In the genomic region with DNA sequence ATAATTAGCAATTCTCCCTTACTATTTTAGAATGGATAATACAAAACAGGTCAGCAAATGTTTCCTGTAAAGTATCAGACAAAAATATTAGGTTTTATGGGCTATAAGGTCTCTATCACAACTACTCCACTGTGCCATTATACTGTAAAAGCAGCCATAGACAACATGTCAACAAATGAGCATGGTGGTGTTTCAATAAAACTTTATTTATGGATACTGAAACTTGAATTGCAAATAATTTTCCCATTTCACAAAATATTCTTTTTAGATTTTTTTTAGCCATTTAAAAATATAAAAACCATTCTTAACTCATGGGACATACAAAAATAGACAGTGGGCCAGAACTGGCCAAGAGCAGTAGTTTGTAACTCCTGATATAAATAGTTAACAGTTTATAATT, we compare ENCODE assay signal across 34 cellular contexts.
"Had no signal": no experiment of that assay in that cellular context is flagged by ENCODE, and none has a peak within 500 bp of the region (broad histone marks: within the 10 kb centered on the region; RNA-seq: fewer than 3 reads in every experiment).

No MANE protein-coding gene starts in this region.

- ATAC-seq: activated CD8-positive, alpha-beta T cell treated with anti-CD3 and anti-CD28 coated beads for 36 hours; activated naive CD4-positive, alpha-beta T cell treated with anti-CD3 and anti-CD28 coated beads, Interleukin-2, amount 50 U/mL, for 72 hours; activated T-cell treated with anti-CD3 and anti-CD28 coated beads, Interleukin-2, amount 50 U/mL, for 4 hours; activated T-cell treated with anti-CD3 and anti-CD28 coated beads, Interleukin-2, amount 50 U/mL, for 72 hours; activated T-helper 17 cell treated with anti-CD3 and anti-CD28 coated beads, Interleukin-2, amount 50 U/mL, for 72 hours; body of pancreas had no signal

- H3K27me3 ChIP-seq: adrenal gland, body of pancreas, brain microvascular endothelial cell, breast epithelium had no signal

- H3K36me3 ChIP-seq: breast epithelium had no signal

- H3K9me3 ChIP-seq: adrenal gland, body of pancreas, breast epithelium had no signal

- FAIRE-seq: astrocyte, TTC549 had no signal

- H3K4me3 ChIP-seq: adrenal gland, body of pancreas, breast epithelium had no signal

- H3K27ac ChIP-seq: adrenal gland, body of pancreas, brain microvascular endothelial cell, breast epithelium, VCaP had no signal

- H3K4me1 ChIP-seq: adrenal gland, body of pancreas, breast epithelium had no signal

- DNase-seq: activated B cell treated with CpG ODN at 0.5 μM for 24 hours; activated CD4-positive, alpha-beta memory T cell treated with anti-CD3 and anti-CD28 coated beads for 36 hours; activated CD4-positive, alpha-beta T cell treated with anti-CD3 and anti-CD28 coated beads for 4 hours; activated CD4-positive, alpha-beta T cell treated with anti-CD3 and anti-CD28 coated beads, Interleukin-2, amount 10 ng/mL, durations not matched to agents 24 days and 14 days; activated CD4-positive, alpha-beta T cell treated with anti-CD3 and anti-CD28 coated beads, Interleukin-2, amount 50 U/mL, for 1 hour; activated CD4-positive, alpha-beta T cell treated with anti-CD3 and anti-CD28 coated beads, Interleukin-2, amount 50 U/mL, for 4 hours; activated CD4-positive, CD25-positive, alpha-beta regulatory T cell treated with anti-CD3 and anti-CD28 coated beads, Interleukin-2, amount 50 U/mL, for 72 hours; activated CD8-positive, alpha-beta memory T cell treated with anti-CD3 and anti-CD28 coated beads, Interleukin-2, amount 50 U/mL, for 4 hours; activated CD8-positive, alpha-beta T cell treated with anti-CD3 and anti-CD28 coated beads for 36 hours; activated effector memory CD4-positive, alpha-beta T cell treated with anti-CD3 and anti-CD28 coated beads, Interleukin-2, amount 50 U/mL, for 16 hours; activated gamma-delta T cell treated with Interleukin-2 at 50 U/mL for 16 hours; activated naive CD4-positive, alpha-beta T cell; activated naive CD4-positive, alpha-beta T cell treated with anti-CD3 and anti-CD28 coated beads for 36 hours; activated naive CD4-positive, alpha-beta T cell treated with anti-CD3 and anti-CD28 coated beads, Interleukin-2, amount 50 U/mL, for 16 hours; activated naive CD8-positive, alpha-beta T cell treated with anti-CD3 and anti-CD28 coated beads for 36 hours; activated T-cell treated with anti-CD3 and anti-CD28 coated beads for 4 hours; activated T-cell treated with anti-CD3 and anti-CD28 coated beads, Interleukin-2, amount 50 U/mL, for 1 hour; activated T-cell treated with anti-CD3 and anti-CD28 coated beads, Interleukin-2, amount 50 U/mL, for 4 hours; activated T-cell treated with anti-CD3 and anti-CD28 coated beads, Interleukin-2, amount 50 U/mL, for 72 hours; adrenal gland; amniotic stem cell; aorta; body of pancreas; brain microvascular endothelial cell; central memory CD4-positive, alpha-beta T cell; T-helper 1 cell; T-helper 2 cell; T-helper 9 cell had no signal
